In the genomic region with DNA sequence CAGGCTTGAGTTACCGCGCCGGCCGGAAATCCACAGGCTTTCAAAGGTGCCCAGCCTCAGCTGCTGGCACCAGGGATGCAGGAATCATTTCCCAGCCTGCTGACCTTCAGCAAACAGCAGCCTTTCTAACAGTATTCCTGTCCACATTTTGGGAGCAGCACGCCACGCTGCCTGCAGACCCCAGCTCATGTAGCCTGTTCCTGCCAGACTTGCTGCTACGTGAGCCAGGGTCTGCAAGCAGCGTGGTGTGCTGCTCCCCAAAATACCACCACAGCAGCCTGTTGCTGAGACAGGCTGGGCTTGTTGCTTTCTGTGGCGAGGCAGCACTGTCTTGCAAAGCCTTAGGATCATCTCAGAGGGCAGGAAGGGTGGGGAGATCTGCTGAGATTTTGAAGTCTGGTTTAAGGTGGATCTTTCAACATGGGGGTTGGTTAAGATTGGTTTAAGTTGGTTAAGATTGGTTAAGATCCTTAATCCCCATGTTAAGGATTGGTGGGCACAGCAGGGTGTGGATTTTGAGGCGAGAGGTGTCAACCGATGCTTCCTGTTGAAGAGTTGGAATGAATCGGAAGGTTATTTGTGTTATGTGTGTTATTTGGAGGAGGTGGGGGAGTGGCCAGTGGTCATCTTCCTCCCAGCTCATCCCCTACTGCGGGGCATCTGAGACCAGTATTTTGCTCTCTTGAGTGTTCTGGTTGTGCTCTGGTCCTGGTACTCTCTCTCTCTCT, we compare ENCODE assay signal across 10 cellular contexts. TPM values are rescaled to one million over a fixed set of nuclear protein-coding genes. Genes with fewer than 3 reads are reported as not detected.
DNase-seq lines count a peak whose midpoint lies in the region; ATAC-seq and TF ChIP-seq lines count a peak whose summit lies in the region.
"Had no signal": no experiment of that assay in that cellular context is flagged by ENCODE, and none has a peak within 500 bp of the region (broad histone marks: within the 10 kb centered on the region; RNA-seq: fewer than 3 reads in every experiment).

No MANE protein-coding gene starts in this region.

- DNase-seq in breast epithelium (ENCODE audit: low spot score in 2 of 2) (no peak), MCF 10A (ENCODE audit: unreplicated experiment) (no peak), cerebellar cortex (ENCODE audit: low spot score) (peak; percentile 24), upper lobe of right lung (peak; percentile 35), putamen (ENCODE audit: low spot score) (no peak)
- DNase-seq: NCI-H1048 had no signal

- peaks cover 7% of the 10 kb centered on the region for H3K4me1 Mint-ChIP-seq in MCF 10A (ENCODE audit: insufficient read depth, unreplicated experiment)
- H3K4me1 Mint-ChIP-seq: naive B cell had no signal

- 32 to 42% methylated on average over 8 to 13 of the region's 13 CpGs for WGBS in mesodermal cell (ENCODE audit: insufficient coverage in 2 of 2), 2 experiments

- CTCF ChIA-PET in MCF 10A (lab: Yijun Ruan, JAX): interaction anchor here (0.6 to 3.4 kb wide), 20 partner anchors 10 to 635 kb away, joined by 3 to 16 read pairs (median 3); a partner anchor contains a TSS

- ATAC-seq in upper lobe of right lung (no peak), GM18498 (IDR thresholded peaks at IDR 0.05; ENCODE audit: unreplicated experiment) (no peak), GM21526 (IDR thresholded peaks at IDR 0.05; ENCODE audit: low FRiP score, unreplicated experiment) (no peak)

- POLR2A ChIA-PET in MCF 10A (lab: Yijun Ruan, JAX): interaction anchor here (0.6 to 0.7 kb wide), 2 partner anchors 24 to 67 kb away, joined by 3 read pairs; a partner anchor contains a TSS

- intact Hi-C loops in breast epithelium (cut with DNase I; ENCODE audit: low total_unique reads) (no loop called here), MCF 10A (cut with micrococcal nuclease) (loop anchor here (1.0 to 10.0 kb wide), 2 partner anchors 121 to 318 kb away; no protein-coding TSS in a partner anchor), upper lobe of right lung (cut with DNase I) (no loop called here)

- no TSS peak for BruUV-seq in MCF 10A (replicated peaks; lab: Mats Ljungman, UMichigan)

- H3K27me3 ChIP-seq in breast epithelium (no peaks in the 10 kb centered on the region), upper lobe of right lung (no peaks in the 10 kb centered on the region)

- H3K4me3 ChIP-seq in breast epithelium (peak overlapping the region; percentile 8 to 56 (median 29)), mesodermal cell (ENCODE audit: extremely low read depth, insufficient read depth, low read length, poor library complexity, severe bottlenecking) (no peak overlapping the region), upper lobe of right lung (no peak overlapping the region)

- H3K9me3 Mint-ChIP-seq in MCF 10A (ENCODE audit: unreplicated experiment): no peaks in the 10 kb centered on the region
- H3K9me3 Mint-ChIP-seq: naive B cell had no signal

- H3K36me3 ChIP-seq in breast epithelium: no peaks in the 10 kb centered on the region
- H3K36me3 ChIP-seq in mesodermal cell (ENCODE audit: control insufficient read depth, insufficient read depth, low read length): no peaks in the 10 kb centered on the region
- H3K36me3 ChIP-seq in upper lobe of right lung: peaks cover 5% of the 10 kb centered on the region

- no peaks in the 10 kb centered on the region for H3K27me3 Mint-ChIP-seq in MCF 10A (ENCODE audit: insufficient read depth, unreplicated experiment)
- H3K27me3 Mint-ChIP-seq: naive B cell had no signal

- H3K4me1 ChIP-seq in breast epithelium (no peaks in the 10 kb centered on the region), mesodermal cell (ENCODE audit: control insufficient read depth, insufficient read depth, low read length, poor library complexity, severe bottlenecking) (no peaks in the 10 kb centered on the region), upper lobe of right lung (peaks cover 12% of the 10 kb centered on the region)

- no peaks in the 10 kb centered on the region for H3K9me3 ChIP-seq in breast epithelium
- no peaks in the 10 kb centered on the region for H3K9me3 ChIP-seq in mesodermal cell (ENCODE audit: control insufficient read depth, low read length)
- H3K9me3 ChIP-seq in upper lobe of right lung: no peaks in the 10 kb centered on the region

- H3K36me3 Mint-ChIP-seq in MCF 10A (ENCODE audit: insufficient read depth, unreplicated experiment): peaks cover 12% of the 10 kb centered on the region
- H3K36me3 Mint-ChIP-seq: naive B cell had no signal

- TF ChIP-seq CTCF in breast epithelium (IDR thresholded peaks at IDR 0.05) (no peak), MCF 10A (IDR thresholded peaks at IDR 0.05; ENCODE audit: unreplicated experiment) (no peak), upper lobe of right lung (IDR thresholded peaks at IDR 0.05) (no peak)

- H3K27ac ChIP-seq in breast epithelium (no peak overlapping the region), mesodermal cell (ENCODE audit: low read depth, low read length, severe bottlenecking) (peak overlapping the region; percentile 45), upper lobe of right lung (no peak overlapping the region)

- no peak overlapping the region for H3K27ac Mint-ChIP-seq in MCF 10A (ENCODE audit: low read depth, unreplicated experiment)
- H3K27ac Mint-ChIP-seq: naive B cell had no signal

- no peak for TF ChIP-seq POLR2A in breast epithelium (IDR thresholded peaks at IDR 0.05)

- no peak overlapping the region for H3K4me3 Mint-ChIP-seq in MCF 10A (ENCODE audit: unreplicated experiment)
- H3K4me3 Mint-ChIP-seq: naive B cell had no signal

RNA-seq across cellular contexts. Expression of a gene that starts 12.9 kb away (rescaled TPM):
- total RNA-seq in breast epithelium (10 to 100 TPM; 18.1 to 58.7 (median 38.3) TPM), MCF 10A (2022) (17.3 and 19.3 TPM in 2 replicates), upper lobe of right lung (30.9 TPM)
- 2.7 TPM for polyA plus RNA-seq in mesodermal cell (2013, experiment 1 of 2)
- 0.56 TPM for polyA plus RNA-seq in mesodermal cell (2013, experiment 2 of 2)

Comparison
In these comparisons a context has a peak if more than half of its experiments do, and no peak if none do; other contexts are left out.
1. DNase-seq: peak in cerebellar cortex (single experiment) and upper lobe of right lung (single experiment); none in breast epithelium (0 of 2), MCF 10A (single experiment) and putamen (single experiment).
2. H3K4me3 ChIP-seq: peak in breast epithelium (3 of 3); none in mesodermal cell (single experiment) and upper lobe of right lung (single experiment).